Comparison of ENCODE assay signal across 8 cellular contexts in genomic region chr10:23448802-23449570, GRCh38. TPM values are rescaled to one million over a fixed set of nuclear protein-coding genes. Genes with fewer than 3 reads are reported as not detected.
DNase-seq lines count a peak whose midpoint lies in the region; ATAC-seq and TF ChIP-seq lines count a peak whose summit lies in the region.

No MANE protein-coding gene starts in this region.

- ATAC-seq in GM21447 (IDR thresholded peaks at IDR 0.05; ENCODE audit: unreplicated experiment) (peak; percentile 94), HG03565 (IDR thresholded peaks at IDR 0.05; ENCODE audit: unreplicated experiment) (peak; percentile 93)

- TF ChIP-seq POLR2A in breast epithelium (IDR thresholded peaks at IDR 0.05), result no peak

- no peaks in the 10 kb centered on the region for H3K36me3 ChIP-seq in breast epithelium

- H3K4me3 ChIP-seq in GM12864 (ENCODE audit: low read depth, low read length) (no peak overlapping the region), epithelial cell of esophagus (ENCODE audit: low read length) (no peak overlapping the region), breast epithelium (no peak overlapping the region)

- intact Hi-C loops in breast epithelium (cut with DNase I; ENCODE audit: low total_unique reads), result no loop called here

- H3K27ac ChIP-seq in breast epithelium, result no peak overlapping the region

- DNase-seq in GM12864 (ENCODE audit: low read depth), result peak; percentile 40
- DNase-seq in epithelial cell of esophagus (ENCODE audit: low read depth), result peak; percentile 15
- no peak for DNase-seq in GM19240 (ENCODE audit: insufficient read length, low spot score)
- no peak for DNase-seq in mesenteric fat pad (ENCODE audit: low spot score)
- DNase-seq in breast epithelium (ENCODE audit: low spot score in 2 of 2), result no peak
- no peak for DNase-seq in 8988T

- H3K9me3 ChIP-seq in breast epithelium, result no peaks in the 10 kb centered on the region

- no peaks in the 10 kb centered on the region for H3K27me3 ChIP-seq in breast epithelium

- no peaks in the 10 kb centered on the region for H3K4me1 ChIP-seq in breast epithelium

- TF ChIP-seq CTCF in GM12864 (IDR thresholded peaks at IDR 0.05; ENCODE audit: low read depth, low read length, missing control alignments), result no peak
- TF ChIP-seq CTCF in epithelial cell of esophagus (IDR thresholded peaks at IDR 0.05; ENCODE audit: insufficient read depth, low read depth, low read length, missing control alignments), result no peak
- no peak for TF ChIP-seq CTCF in breast epithelium (IDR thresholded peaks at IDR 0.05)

RNA-seq across cellular contexts. Expression of gene OTUD1, which starts 10.1 kb away (rescaled TPM):
- total RNA-seq in mesenteric fat pad (13.8 TPM), breast epithelium (10 to 100 TPM in 2 of 3 donors, 1 to 10 TPM in 1; 8.8 to 20.2 (median 15.7) TPM)

Comparison
In these comparisons a context has a peak if more than half of its experiments do, and no peak if none do; other contexts are left out.
1. DNase-seq: peak in GM12864 (single experiment) and epithelial cell of esophagus (single experiment); none in GM19240 (single experiment), mesenteric fat pad (single experiment), breast epithelium (0 of 2) and 8988T (single experiment).